In the genomic region with DNA sequence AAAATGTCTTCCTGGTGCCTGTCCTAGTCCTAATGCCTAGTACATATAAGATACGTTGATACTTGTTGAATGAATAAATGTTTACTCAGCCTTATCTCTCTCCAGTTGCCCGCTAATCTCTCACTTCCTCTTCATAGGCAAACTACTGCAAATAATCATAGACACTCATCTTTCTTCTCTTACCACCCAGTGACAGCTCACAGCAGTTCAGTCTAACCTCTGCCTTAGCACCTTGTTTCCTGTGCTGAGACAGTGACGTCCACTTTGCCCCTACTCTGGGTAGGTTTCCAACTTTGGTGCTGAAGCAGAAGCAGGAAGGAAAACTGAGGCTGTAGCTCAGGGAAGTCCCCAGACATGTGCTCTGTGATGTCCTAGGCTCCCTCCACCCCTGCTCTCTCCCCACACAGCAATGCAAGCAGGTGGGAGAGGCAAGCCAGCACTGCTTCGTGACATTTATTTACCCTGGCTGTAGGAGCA, we compare ENCODE assay signal across 12 cellular contexts. TPM values are rescaled to one million over a fixed set of nuclear protein-coding genes. Genes with fewer than 3 reads are reported as not detected.
A peak's percentile ranks its signal among the peaks of the same experiment; 100 is the strongest.
DNase-seq lines count a peak whose midpoint lies in the region; ATAC-seq and TF ChIP-seq lines count a peak whose summit lies in the region.
"Had no signal": no experiment of that assay in that cellular context is flagged by ENCODE, and none has a peak within 500 bp of the region (broad histone marks: within the 10 kb centered on the region; RNA-seq: fewer than 3 reads in every experiment).

No MANE protein-coding gene starts in this region.

- no peaks in the 10 kb centered on the region for H3K36me3 Mint-ChIP-seq in natural killer cell
- no peaks in the 10 kb centered on the region for H3K36me3 Mint-ChIP-seq in natural killer cell treated with Interleukin-12 subunit alpha and Interleukin-12 subunit beta and Interleukin-15 and Interleukin-18, amount 100 ng/mL, for 72 hours

- no peaks in the 10 kb centered on the region for H3K4me1 Mint-ChIP-seq in natural killer cell
- no peaks in the 10 kb centered on the region for H3K4me1 Mint-ChIP-seq in natural killer cell treated with Interleukin-12 subunit alpha and Interleukin-12 subunit beta and Interleukin-15 and Interleukin-18, amount 100 ng/mL, for 72 hours (ENCODE audit: low read depth in 2 of 2)

- ATAC-seq in natural killer cell (peak in 2 of 3 donors; percentile 15 to 43), HG03378 (IDR thresholded peaks at IDR 0.05; ENCODE audit: unreplicated experiment) (peak; percentile 96), HG02852 (IDR thresholded peaks at IDR 0.05; ENCODE audit: unreplicated experiment) (no peak)
- ATAC-seq in natural killer cell treated with Interleukin-12 subunit alpha and Interleukin-12 subunit beta and Interleukin-15 and Interleukin-18, amount 100 ng/mL, for 72 hours: no peak

- no peak for TF ChIP-seq CTCF in natural killer cell (IDR thresholded peaks at IDR 0.05)

- H3K27ac Mint-ChIP-seq in natural killer cell: no peak overlapping the region
- H3K27ac Mint-ChIP-seq in natural killer cell treated with Interleukin-12 subunit alpha and Interleukin-12 subunit beta and Interleukin-15 and Interleukin-18, amount 100 ng/mL, for 72 hours: no peak overlapping the region

- no peak overlapping the region for H3K4me3 Mint-ChIP-seq in natural killer cell
- H3K4me3 Mint-ChIP-seq in natural killer cell treated with Interleukin-12 subunit alpha and Interleukin-12 subunit beta and Interleukin-15 and Interleukin-18, amount 100 ng/mL, for 72 hours: no peak overlapping the region

- intact Hi-C loops in natural killer cell (cut with micrococcal nuclease): no loop called here

- peaks cover 0 to 3% of the 10 kb centered on the region in 2 donors for H3K27me3 Mint-ChIP-seq in natural killer cell (ENCODE audit: low read depth in 2 of 2)
- peaks cover 15 to 23% of the 10 kb centered on the region in 2 donors for H3K27me3 Mint-ChIP-seq in natural killer cell treated with Interleukin-12 subunit alpha and Interleukin-12 subunit beta and Interleukin-15 and Interleukin-18, amount 100 ng/mL, for 72 hours

- DNase-seq in natural killer cell: no peak
- DNase-seq in natural killer cell treated with Interleukin-12 subunit alpha and Interleukin-12 subunit beta and Interleukin-15 and Interleukin-18, amount 100 ng/mL, for 72 hours (ENCODE audit: low spot score): no peak
- DNase-seq in amniotic epithelial cell (ENCODE audit: low read depth): peak; percentile 18
- no peak for DNase-seq in cerebellar cortex (ENCODE audit: low spot score)
- no peak for DNase-seq in activated CD8-positive, alpha-beta memory T cell treated with anti-CD3 and anti-CD28 coated beads, Interleukin-2, amount 50 U/mL, for 48 hours
- DNase-seq in NCI-H1417 treated with DMSO at 0.1 percent for 48 hours (lab: John Stamatoyannopoulos, UW): no peak
- DNase-seq: dermis blood vessel endothelial cell, H7, nucleus accumbens, uterus had no signal

- H3K9me3 Mint-ChIP-seq in natural killer cell: peaks cover 2 to 4% of the 10 kb centered on the region in 2 donors
- H3K9me3 Mint-ChIP-seq in natural killer cell treated with Interleukin-12 subunit alpha and Interleukin-12 subunit beta and Interleukin-15 and Interleukin-18, amount 100 ng/mL, for 72 hours: peaks cover 3% of the 10 kb centered on the region

RNA-seq across cellular contexts. Expression of a gene that starts 45.5 kb away (rescaled TPM):
- total RNA-seq in natural killer cell: 1 to 10 TPM in 2 of 3 donors, under 1 TPM in 1; 0.97 to 1.9 (median 1.1) TPM
- under 1 TPM in 1 of 2 donors, not detected in 1; 0.64 TPM for total RNA-seq in natural killer cell treated with Interleukin-12 subunit alpha and Interleukin-12 subunit beta and Interleukin-15 and Interleukin-18, amount 100 ng/mL, for 72 hours

Comparison
In these comparisons a context has a peak if more than half of its experiments do, and no peak if none do; other contexts are left out.
1. ATAC-seq: peak in natural killer cell (2 of 3) and HG03378 (single experiment); none in natural killer cell treated with Interleukin-12 subunit alpha and Interleukin-12 subunit beta and Interleukin-15 and Interleukin-18, amount 100 ng/mL, for 72 hours (0 of 2) and HG02852 (single experiment).